In the genomic region with DNA sequence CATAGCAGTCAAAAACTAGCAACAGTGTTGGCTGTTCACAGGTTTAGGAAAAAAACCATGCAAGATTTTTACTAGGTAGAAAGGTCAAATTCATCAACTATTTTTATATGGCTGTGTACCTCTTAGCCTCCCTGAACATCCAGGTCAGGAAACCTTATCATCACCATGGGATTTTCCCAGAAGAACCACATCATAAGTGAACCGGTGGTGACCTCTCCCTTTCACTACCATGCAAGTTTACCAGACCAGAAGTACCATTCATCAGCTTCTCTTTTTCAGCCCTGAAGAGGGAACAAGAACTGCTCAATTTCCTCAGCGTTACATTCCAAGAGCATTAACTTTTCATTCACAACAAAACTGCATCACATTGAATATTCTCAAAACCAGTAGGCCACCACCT, we compare ENCODE assay signal across 1 cellular context.
TF ChIP-seq lines count a peak whose summit lies in the region.

No MANE protein-coding gene starts in this region.

TF ChIP-seq in GM12878, 131 proteins besides CTCF, POLR2A, EP300 and RAD21 (continued from another document):
- TF ChIP-seq, protein P1, sequence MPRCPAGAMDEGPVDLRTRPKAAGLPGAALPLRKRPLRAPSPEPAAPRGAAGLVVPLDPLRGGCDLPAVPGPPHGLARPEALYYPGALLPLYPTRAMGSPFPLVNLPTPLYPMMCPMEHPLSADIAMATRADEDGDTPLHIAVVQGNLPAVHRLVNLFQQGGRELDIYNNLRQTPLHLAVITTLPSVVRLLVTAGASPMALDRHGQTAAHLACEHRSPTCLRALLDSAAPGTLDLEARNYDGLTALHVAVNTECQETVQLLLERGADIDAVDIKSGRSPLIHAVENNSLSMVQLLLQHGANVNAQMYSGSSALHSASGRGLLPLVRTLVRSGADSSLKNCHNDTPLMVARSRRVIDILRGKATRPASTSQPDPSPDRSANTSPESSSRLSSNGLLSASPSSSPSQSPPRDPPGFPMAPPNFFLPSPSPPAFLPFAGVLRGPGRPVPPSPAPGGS (IDR thresholded peaks at IDR 0.05; ENCODE audit: borderline replicate concordance, insufficient read depth, low read depth, low read length, poor library complexity, severe bottlenecking), result peak; percentile 79
- TF ChIP-seq, protein P2, sequence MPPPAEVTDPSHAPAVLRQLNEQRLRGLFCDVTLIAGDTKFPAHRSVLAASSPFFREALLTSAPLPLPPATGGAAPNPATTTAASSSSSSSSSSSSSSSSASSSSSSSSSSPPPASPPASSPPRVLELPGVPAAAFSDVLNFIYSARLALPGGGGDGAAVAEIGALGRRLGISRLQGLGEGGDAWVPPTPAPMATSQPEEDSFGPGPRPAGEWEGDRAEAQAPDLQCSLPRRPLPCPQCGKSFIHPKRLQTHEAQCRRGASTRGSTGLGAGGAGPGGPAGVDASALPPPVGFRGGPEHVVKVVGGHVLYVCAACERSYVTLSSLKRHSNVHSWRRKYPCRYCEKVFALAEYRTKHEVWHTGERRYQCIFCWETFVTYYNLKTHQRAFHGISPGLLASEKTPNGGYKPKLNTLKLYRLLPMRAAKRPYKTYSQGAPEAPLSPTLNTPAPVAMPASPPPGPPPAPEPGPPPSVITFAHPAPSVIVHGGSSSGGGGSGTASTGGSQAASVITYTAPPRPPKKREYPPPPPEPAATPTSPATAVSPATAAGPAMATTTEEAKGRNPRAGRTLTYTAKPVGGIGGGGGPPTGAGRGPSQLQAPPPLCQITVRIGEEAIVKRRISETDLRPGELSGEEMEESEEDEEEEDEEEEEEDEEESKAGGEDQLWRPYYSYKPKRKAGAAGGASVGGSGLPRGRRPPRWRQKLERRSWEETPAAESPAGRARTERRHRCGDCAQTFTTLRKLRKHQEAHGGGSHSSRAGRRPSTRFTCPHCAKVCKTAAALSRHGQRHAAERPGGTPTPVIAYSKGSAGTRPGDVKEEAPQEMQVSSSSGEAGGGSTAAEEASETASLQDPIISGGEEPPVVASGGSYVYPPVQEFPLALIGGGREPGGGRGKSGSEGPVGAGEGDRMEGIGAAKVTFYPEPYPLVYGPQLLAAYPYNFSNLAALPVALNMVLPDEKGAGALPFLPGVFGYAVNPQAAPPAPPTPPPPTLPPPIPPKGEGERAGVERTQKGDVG (CRISPR knock-in tag; IDR thresholded peaks at IDR 0.05), result no peak
- TF ChIP-seq, protein P3, sequence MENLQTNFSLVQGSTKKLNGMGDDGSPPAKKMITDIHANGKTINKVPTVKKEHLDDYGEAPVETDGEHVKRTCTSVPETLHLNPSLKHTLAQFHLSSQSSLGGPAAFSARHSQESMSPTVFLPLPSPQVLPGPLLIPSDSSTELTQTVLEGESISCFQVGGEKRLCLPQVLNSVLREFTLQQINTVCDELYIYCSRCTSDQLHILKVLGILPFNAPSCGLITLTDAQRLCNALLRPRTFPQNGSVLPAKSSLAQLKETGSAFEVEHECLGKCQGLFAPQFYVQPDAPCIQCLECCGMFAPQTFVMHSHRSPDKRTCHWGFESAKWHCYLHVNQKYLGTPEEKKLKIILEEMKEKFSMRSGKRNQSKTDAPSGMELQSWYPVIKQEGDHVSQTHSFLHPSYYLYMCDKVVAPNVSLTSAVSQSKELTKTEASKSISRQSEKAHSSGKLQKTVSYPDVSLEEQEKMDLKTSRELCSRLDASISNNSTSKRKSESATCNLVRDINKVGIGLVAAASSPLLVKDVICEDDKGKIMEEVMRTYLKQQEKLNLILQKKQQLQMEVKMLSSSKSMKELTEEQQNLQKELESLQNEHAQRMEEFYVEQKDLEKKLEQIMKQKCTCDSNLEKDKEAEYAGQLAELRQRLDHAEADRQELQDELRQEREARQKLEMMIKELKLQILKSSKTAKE (IDR thresholded peaks at IDR 0.05; ENCODE audit: low read depth, poor library complexity, severe bottlenecking), result peak; percentile 26
- TF ChIP-seq RUNX3 (IDR thresholded peaks at IDR 0.05; ENCODE audit: low read length) (peak; percentile 92), NFIC (IDR thresholded peaks at IDR 0.05; ENCODE audit: low read depth, low read length) (peak; percentile 22; the same call in 1 of the 2 replicates), FOXM1 (IDR thresholded peaks at IDR 0.05; ENCODE audit: low read depth, low read length) (0 out of 2 replicates have a peak, but pooled peaks have one; percentile 19), SMC3 (IDR thresholded peaks at IDR 0.05; ENCODE audit: borderline replicate concordance, low read length) (no peak; the same call in 1 of the 2 replicates), JUNB (IDR thresholded peaks at IDR 0.05) (peak; percentile 49; the same call in 1 of the 2 replicates)
TF ChIP-seq in GM12878: peak in this region for 12.
